Comparison of ENCODE assay signal across 1 cellular context in the genomic region with DNA sequence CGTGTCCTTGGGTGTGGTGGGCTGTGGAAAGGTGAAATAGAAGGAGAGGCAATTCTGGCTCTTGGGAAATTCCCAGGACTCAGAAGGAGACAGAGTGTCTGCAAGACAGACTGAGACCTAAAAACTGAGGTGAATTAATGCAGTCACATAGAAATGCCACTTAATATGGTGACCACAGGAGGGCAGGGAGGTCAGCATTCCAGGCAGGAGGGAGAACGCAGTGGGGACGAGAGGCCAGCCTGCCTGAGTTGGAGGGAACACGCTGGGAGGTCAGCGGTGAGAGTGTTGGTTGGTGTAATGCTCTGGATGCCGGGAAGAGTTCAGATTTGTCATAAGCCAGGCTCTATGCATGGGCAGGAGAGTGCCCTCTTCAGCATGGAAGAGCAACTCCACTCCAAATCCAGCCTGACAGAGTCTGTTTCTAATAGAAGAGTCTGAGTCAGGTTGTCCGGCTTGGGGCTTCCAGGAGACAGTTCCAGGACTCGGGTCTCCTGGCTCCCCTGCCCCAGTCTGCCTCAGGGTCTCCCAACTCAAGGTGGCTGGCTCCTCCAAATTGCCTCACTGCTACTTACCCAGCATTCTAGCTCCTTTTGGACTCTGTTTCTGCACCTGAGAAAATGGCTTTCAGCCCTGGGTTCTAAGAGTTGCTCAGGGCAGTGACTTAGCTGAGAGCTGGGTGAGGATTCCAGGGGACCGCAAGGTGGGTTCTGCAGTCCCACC.
TF ChIP-seq lines count a peak whose summit lies in the region.

No MANE protein-coding gene starts in this region.

TF ChIP-seq in WTC11, 78 proteins besides CTCF, POLR2A, EP300 and RAD21 (continued from another document):
- TF ChIP-seq, protein P1, sequence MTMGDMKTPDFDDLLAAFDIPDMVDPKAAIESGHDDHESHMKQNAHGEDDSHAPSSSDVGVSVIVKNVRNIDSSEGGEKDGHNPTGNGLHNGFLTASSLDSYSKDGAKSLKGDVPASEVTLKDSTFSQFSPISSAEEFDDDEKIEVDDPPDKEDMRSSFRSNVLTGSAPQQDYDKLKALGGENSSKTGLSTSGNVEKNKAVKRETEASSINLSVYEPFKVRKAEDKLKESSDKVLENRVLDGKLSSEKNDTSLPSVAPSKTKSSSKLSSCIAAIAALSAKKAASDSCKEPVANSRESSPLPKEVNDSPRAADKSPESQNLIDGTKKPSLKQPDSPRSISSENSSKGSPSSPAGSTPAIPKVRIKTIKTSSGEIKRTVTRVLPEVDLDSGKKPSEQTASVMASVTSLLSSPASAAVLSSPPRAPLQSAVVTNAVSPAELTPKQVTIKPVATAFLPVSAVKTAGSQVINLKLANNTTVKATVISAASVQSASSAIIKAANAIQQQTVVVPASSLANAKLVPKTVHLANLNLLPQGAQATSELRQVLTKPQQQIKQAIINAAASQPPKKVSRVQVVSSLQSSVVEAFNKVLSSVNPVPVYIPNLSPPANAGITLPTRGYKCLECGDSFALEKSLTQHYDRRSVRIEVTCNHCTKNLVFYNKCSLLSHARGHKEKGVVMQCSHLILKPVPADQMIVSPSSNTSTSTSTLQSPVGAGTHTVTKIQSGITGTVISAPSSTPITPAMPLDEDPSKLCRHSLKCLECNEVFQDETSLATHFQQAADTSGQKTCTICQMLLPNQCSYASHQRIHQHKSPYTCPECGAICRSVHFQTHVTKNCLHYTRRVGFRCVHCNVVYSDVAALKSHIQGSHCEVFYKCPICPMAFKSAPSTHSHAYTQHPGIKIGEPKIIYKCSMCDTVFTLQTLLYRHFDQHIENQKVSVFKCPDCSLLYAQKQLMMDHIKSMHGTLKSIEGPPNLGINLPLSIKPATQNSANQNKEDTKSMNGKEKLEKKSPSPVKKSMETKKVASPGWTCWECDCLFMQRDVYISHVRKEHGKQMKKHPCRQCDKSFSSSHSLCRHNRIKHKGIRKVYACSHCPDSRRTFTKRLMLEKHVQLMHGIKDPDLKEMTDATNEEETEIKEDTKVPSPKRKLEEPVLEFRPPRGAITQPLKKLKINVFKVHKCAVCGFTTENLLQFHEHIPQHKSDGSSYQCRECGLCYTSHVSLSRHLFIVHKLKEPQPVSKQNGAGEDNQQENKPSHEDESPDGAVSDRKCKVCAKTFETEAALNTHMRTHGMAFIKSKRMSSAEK (CRISPR knock-in tag; IDR thresholded peaks at IDR 0.05; ENCODE audit: borderline replicate concordance) = no peak
- no peak for TF ChIP-seq MYBL2 (CRISPR knock-in tag; IDR thresholded peaks at IDR 0.05)
- no peak for TF ChIP-seq TP53 (CRISPR knock-in tag; IDR thresholded peaks at IDR 0.05)
- TF ChIP-seq EMX1 (CRISPR knock-in tag; IDR thresholded peaks at IDR 0.05) = no peak
- no peak for TF ChIP-seq CREM (CRISPR knock-in tag; IDR thresholded peaks at IDR 0.05)
- no peak for TF ChIP-seq CBFB (CRISPR knock-in tag; IDR thresholded peaks at IDR 0.05; ENCODE audit: low read depth)
- TF ChIP-seq ZNF317 (CRISPR knock-in tag; IDR thresholded peaks at IDR 0.05; ENCODE audit: borderline replicate concordance, low read depth) = no peak
- TF ChIP-seq, protein P2, sequence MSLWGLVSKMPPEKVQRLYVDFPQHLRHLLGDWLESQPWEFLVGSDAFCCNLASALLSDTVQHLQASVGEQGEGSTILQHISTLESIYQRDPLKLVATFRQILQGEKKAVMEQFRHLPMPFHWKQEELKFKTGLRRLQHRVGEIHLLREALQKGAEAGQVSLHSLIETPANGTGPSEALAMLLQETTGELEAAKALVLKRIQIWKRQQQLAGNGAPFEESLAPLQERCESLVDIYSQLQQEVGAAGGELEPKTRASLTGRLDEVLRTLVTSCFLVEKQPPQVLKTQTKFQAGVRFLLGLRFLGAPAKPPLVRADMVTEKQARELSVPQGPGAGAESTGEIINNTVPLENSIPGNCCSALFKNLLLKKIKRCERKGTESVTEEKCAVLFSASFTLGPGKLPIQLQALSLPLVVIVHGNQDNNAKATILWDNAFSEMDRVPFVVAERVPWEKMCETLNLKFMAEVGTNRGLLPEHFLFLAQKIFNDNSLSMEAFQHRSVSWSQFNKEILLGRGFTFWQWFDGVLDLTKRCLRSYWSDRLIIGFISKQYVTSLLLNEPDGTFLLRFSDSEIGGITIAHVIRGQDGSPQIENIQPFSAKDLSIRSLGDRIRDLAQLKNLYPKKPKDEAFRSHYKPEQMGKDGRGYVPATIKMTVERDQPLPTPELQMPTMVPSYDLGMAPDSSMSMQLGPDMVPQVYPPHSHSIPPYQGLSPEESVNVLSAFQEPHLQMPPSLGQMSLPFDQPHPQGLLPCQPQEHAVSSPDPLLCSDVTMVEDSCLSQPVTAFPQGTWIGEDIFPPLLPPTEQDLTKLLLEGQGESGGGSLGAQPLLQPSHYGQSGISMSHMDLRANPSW (CRISPR knock-in tag; conservative IDR thresholded peaks at IDR 0.05; ENCODE audit: low read depth) = no peak
